Comparison of ENCODE assay signal across 19 cellular contexts in genomic region chr1:218324226-218324580, GRCh38.
"Had no signal": no experiment of that assay in that cellular context is flagged by ENCODE, and none has a peak within 500 bp of the region (broad histone marks: within the 10 kb centered on the region; RNA-seq: fewer than 3 reads in every experiment).

No MANE protein-coding gene starts in this region.

- ATAC-seq: effector memory CD8-positive, alpha-beta T cell; gastroesophageal sphincter had no signal

- H3K27ac Mint-ChIP-seq: dendritic cell treated with granulocyte-macrophage colony-stimulating factor and Interleukin-4, amounts not matched to agents 40 ng/mL and 50 ng/mL, for 4 days; effector memory CD8-positive, alpha-beta T cell had no signal

- H3K27me3 Mint-ChIP-seq: dendritic cell treated with granulocyte-macrophage colony-stimulating factor and Interleukin-4, amounts not matched to agents 40 ng/mL and 50 ng/mL, for 4 days; effector memory CD8-positive, alpha-beta T cell; naive B cell had no signal

- FAIRE-seq: colon, small intestine had no signal

- H3K4me3 Mint-ChIP-seq: dendritic cell treated with granulocyte-macrophage colony-stimulating factor and Interleukin-4, amounts not matched to agents 40 ng/mL and 50 ng/mL, for 4 days; effector memory CD8-positive, alpha-beta T cell; naive B cell had no signal

- H3K4me3 ChIP-seq: esophagus squamous epithelium, gastroesophageal sphincter, left ventricle myocardium inferior, lung, right atrium auricular region, tibial artery, upper lobe of left lung, vagina had no signal

- H3K4me1 Mint-ChIP-seq: naive B cell had no signal

- DNase-seq: effector memory CD8-positive, alpha-beta T cell; esophagus squamous epithelium; foreskin fibroblast; glutamatergic neuron; islet precursor cell; left ventricle myocardium inferior; mesendoderm; naive B cell; small intestine; stimulated activated CD4-positive, alpha-beta T cell treated with anti-CD3 and anti-CD28 coated beads, Interleukin-2, amount 100 ng/mL, for 48 hours; stimulated activated naive CD4-positive, alpha-beta T cell treated with Interleukin-2 at 50 U/mL for 16 hours; tibial artery had no signal

- H3K27ac ChIP-seq: esophagus squamous epithelium, gastroesophageal sphincter, left ventricle myocardium inferior, right atrium auricular region, tibial artery, upper lobe of left lung, vagina had no signal

- H3K9me3 ChIP-seq: esophagus squamous epithelium, gastroesophageal sphincter, left ventricle myocardium inferior, right atrium auricular region, tibial artery, upper lobe of left lung, vagina had no signal

- H3K4me1 ChIP-seq: esophagus squamous epithelium, gastroesophageal sphincter, left ventricle myocardium inferior, right atrium auricular region, tibial artery, upper lobe of left lung, vagina had no signal

- H3K27me3 ChIP-seq: esophagus squamous epithelium, gastroesophageal sphincter, right atrium auricular region, tibial artery, upper lobe of left lung, vagina had no signal

- H3K9me3 Mint-ChIP-seq: dendritic cell treated with granulocyte-macrophage colony-stimulating factor and Interleukin-4, amounts not matched to agents 40 ng/mL and 50 ng/mL, for 4 days; effector memory CD8-positive, alpha-beta T cell had no signal
